In genomic region chr15:56205061-56205876, GRCh38 we compare ENCODE assay signal across 13 cellular contexts. TPM values are rescaled to one million over a fixed set of nuclear protein-coding genes. Genes with fewer than 3 reads are reported as not detected.
A peak's percentile ranks its signal among the peaks of the same experiment; 100 is the strongest.
DNase-seq lines count a peak whose midpoint lies in the region; ATAC-seq and TF ChIP-seq lines count a peak whose summit lies in the region.
"Had no signal": no experiment of that assay in that cellular context is flagged by ENCODE, and none has a peak within 500 bp of the region (broad histone marks: within the 10 kb centered on the region; RNA-seq: fewer than 3 reads in every experiment).

No MANE protein-coding gene starts in this region.

- H3K4me3 Mint-ChIP-seq in activated T-cell treated with anti-CD3 and anti-CD28 coated beads, Interleukin-2, amount 50 U/mL, for 24 hours = no peak overlapping the region
- H3K4me3 Mint-ChIP-seq in T-cell = no peak overlapping the region
- H3K4me3 Mint-ChIP-seq: nephron had no signal

- peaks cover 9% of the 10 kb centered on the region for H3K36me3 Mint-ChIP-seq in activated T-cell treated with anti-CD3 and anti-CD28 coated beads, Interleukin-2, amount 50 U/mL, for 24 hours (ENCODE audit: low read depth)
- H3K36me3 Mint-ChIP-seq in T-cell = peaks cover 12% of the 10 kb centered on the region

- H3K27ac ChIP-seq in spleen = peak overlapping the region in 6 of 8 donors; percentile 2 to 42 (median 25)
- H3K27ac ChIP-seq: WERI-Rb-1 had no signal

- peak overlapping the region; percentile 23 for H3K27ac Mint-ChIP-seq in activated T-cell treated with anti-CD3 and anti-CD28 coated beads, Interleukin-2, amount 50 U/mL, for 24 hours
- H3K27ac Mint-ChIP-seq in T-cell = peak overlapping the region; percentile 33 to 65
- H3K27ac Mint-ChIP-seq: nephron had no signal

- H3K4me1 Mint-ChIP-seq in activated T-cell treated with anti-CD3 and anti-CD28 coated beads, Interleukin-2, amount 50 U/mL, for 24 hours (ENCODE audit: low read depth) = peaks cover 69% of the 10 kb centered on the region
- peaks cover 80 to 86% (median 84%) of the 10 kb centered on the region in 3 donors for H3K4me1 Mint-ChIP-seq in T-cell
- H3K4me1 Mint-ChIP-seq: nephron had no signal

- intact Hi-C loops in spleen (cut with DNase I; ENCODE audit: low total_unique reads) (no loop called here), mucosa of descending colon (cut with DNase I, micrococcal nuclease) (no loop called here)

- no peak for TF ChIP-seq POLR2A in spleen (IDR thresholded peaks at IDR 0.05)

- H3K4me1 ChIP-seq in spleen (peaks cover 15 to 88% (median 61%) of the 10 kb centered on the region in 6 donors), mucosa of descending colon (ENCODE audit: low read depth) (no peaks in the 10 kb centered on the region)

- H3K36me3 ChIP-seq in spleen = peaks cover 0 to 5% (median 0%) of the 10 kb centered on the region in 6 donors
- no peaks in the 10 kb centered on the region for H3K36me3 ChIP-seq in mucosa of descending colon (ENCODE audit: low read depth)
- H3K36me3 ChIP-seq: WERI-Rb-1 had no signal

- no peak for DNase-seq in activated T-cell treated with anti-CD3 and anti-CD28 coated beads, Interleukin-2, amount 50 U/mL, for 24 hours
- no peak for DNase-seq in activated T-cell treated with anti-CD3 and anti-CD28 coated beads, Interleukin-2, amount 50 U/mL, for 48 hours
- DNase-seq in T-cell = no peak
- DNase-seq in fibroblast of mammary gland (ENCODE audit: low read depth) = peak; percentile 36
- DNase-seq in spleen = no peak
- no peak for DNase-seq in SHP77 treated with DMSO at 0.1 percent for 48 hours (lab: John Stamatoyannopoulos, UW)
- DNase-seq in mucosa of descending colon = no peak
- DNase-seq: activated effector memory CD4-positive, alpha-beta T cell treated with anti-CD3 and anti-CD28 coated beads, Interleukin-2, amount 50 U/mL, for 16 hours; GOT3; KBM-7; WERI-Rb-1 had no signal

- POLR2A ChIA-PET in T-cell (lab: Charles Lee) = interaction anchor here in 1 of 2 donors (0.5 kb wide), 1 partner anchor 46 kb away, joined by 4 read pairs; no protein-coding TSS in a partner anchor

- no peak overlapping the region for H3K4me3 ChIP-seq in fibroblast of mammary gland (ENCODE audit: control insufficient read depth, low read depth, low read length)
- H3K4me3 ChIP-seq in spleen = no peak overlapping the region
- no peak overlapping the region for H3K4me3 ChIP-seq in mucosa of descending colon

- no peak for TF ChIP-seq CTCF in fibroblast of mammary gland (conservative IDR thresholded peaks at IDR 0.05; ENCODE audit: control insufficient read depth, insufficient read depth, low read depth, low read length)
- no peak for TF ChIP-seq CTCF in spleen (IDR thresholded peaks at IDR 0.05 in 8 of 11, conservative IDR thresholded peaks at IDR 0.05 in 3 of 11)
- TF ChIP-seq CTCF in mucosa of descending colon (IDR thresholded peaks at IDR 0.05) = no peak

- H3K27me3 ChIP-seq in spleen (replicated peaks in 1 of 7) = no peaks in the 10 kb centered on the region

- H3K9me3 ChIP-seq in spleen = peaks cover 0 to 4% (median under 1%) of the 10 kb centered on the region in 8 donors
- no peaks in the 10 kb centered on the region for H3K9me3 ChIP-seq in mucosa of descending colon

- ATAC-seq in T-cell (replicated peaks in 1 of 4) (no peak), HG03095 (IDR thresholded peaks at IDR 0.05; ENCODE audit: unreplicated experiment) (no peak), mucosa of descending colon (no peak)

- no peaks in the 10 kb centered on the region for H3K27me3 Mint-ChIP-seq in activated T-cell treated with anti-CD3 and anti-CD28 coated beads, Interleukin-2, amount 50 U/mL, for 24 hours
- H3K27me3 Mint-ChIP-seq in T-cell = no peaks in the 10 kb centered on the region

- CTCF ChIA-PET in T-cell (lab: Charles Lee) = no interaction called here

- peaks cover 3% of the 10 kb centered on the region for H3K9me3 Mint-ChIP-seq in activated T-cell treated with anti-CD3 and anti-CD28 coated beads, Interleukin-2, amount 50 U/mL, for 24 hours
- H3K9me3 Mint-ChIP-seq in T-cell = peaks cover 0 to 6% (median 0%) of the 10 kb centered on the region in 3 donors

RNA-seq across cellular contexts. Expression of gene RFX7, which starts 38.4 kb away (rescaled TPM):
- total RNA-seq in T-cell (10 to 100 TPM; 23.3 to 30.4 (median 27.9) TPM), spleen (10 to 100 TPM; 19.0 to 30.2 (median 24.8) TPM), mucosa of descending colon (10 to 100 TPM; 12.0 to 12.9 (median 12.1) TPM)
- polyA plus RNA-seq in spleen = 1 to 10 TPM; 2.7 to 3.7 (median 3.5) TPM
